8 cellular contexts compared by ENCODE assay signal in genomic region chr10:75235375-75236177, GRCh38. TPM values are rescaled to one million over a fixed set of nuclear protein-coding genes. Genes with fewer than 3 reads are reported as not detected.
DNase-seq lines count a peak whose midpoint lies in the region; ATAC-seq, FAIRE-seq and TF ChIP-seq lines count a peak whose summit lies in the region.

Gene COMTD1, minus strand, starts transcription at chr10:75235957. Its CDS starts 29 bp downstream, at chr10:75235928.

- WGBS in HepG2 (ENCODE audit: low lambda C conversion rate), result 2% methylated on average over 21 of the region's 76 CpGs

- peak within 1 kb of the TSS; percentile 85 for H3K4me2 ChIP-seq in HepG2 (ENCODE audit: low read depth, low read length)

- H3K4me3 ChIP-seq in HepG2 (replicated peaks in 1 of 3; ENCODE audit: insufficient read depth in 1 of 3, low read depth in 2 of 3, low read length in 3 of 3), result peak within 1 kb of the TSS; percentile 43 to 76 (median 74); a peak in 5 of 6 replicates

- POLR2A ChIA-PET in HepG2 (lab: Yijun Ruan, JAX), result interaction anchor here (1.0 to 2.5 kb wide), 4 partner anchors 10 to 166 kb away, joined by 3 to 9 read pairs (median 5); partner anchors contain the start of genes VDAC2 and ZNF503

- H3K9me3 ChIP-seq in HepG2 (ENCODE audit: low read length), result no peaks in the 10 kb centered on the region

- H2AFZ ChIP-seq in HepG2 (ENCODE audit: low read length), result no peak within 1 kb of the TSS

- TF ChIP-seq POLR2A in HepG2 (IDR thresholded peaks at IDR 0.05; ENCODE audit: insufficient read depth in 1 of 2, low read depth in 2 of 2, low read length in 2 of 2), result peak; percentile 55 to 68; a peak in 3 of 4 replicates

- peaks cover 0 to 1% of the 10 kb centered on the region in 2 experiments; a peak in 1 of 5 replicates for H3K27me3 ChIP-seq in HepG2 (ENCODE audit: control insufficient read depth in 1 of 2, insufficient read depth in 2 of 2, low read length in 2 of 2)

- CTCF ChIA-PET in HepG2 (lab: Yijun Ruan, JAX; ENCODE audit: low intra/inter-chr PET ratio, low total read pairs), result interaction anchor here (0.8 to 2.7 kb wide), 5 partner anchors 48 to 991 kb away, joined by 3 to 34 read pairs (median 4); a partner anchor contains a TSS

- H3K27ac ChIP-seq in C4-2B (peak within 1 kb of the TSS; percentile 97), HepG2 (ENCODE audit: extremely low read length, insufficient read depth, low read length) (peak within 1 kb of the TSS; percentile 65)

- peak; percentile 83 for DNase-seq in NCI-H526 treated with DMSO at 0.1 percent for 48 hours (lab: John Stamatoyannopoulos, UW)
- DNase-seq in activated CD4-positive, alpha-beta T cell treated with anti-CD3 and anti-CD28 coated beads, Interleukin-2, amount 50 U/mL, for 24 hours (ENCODE audit: low read depth in 1 of 2, low spot score in 1 of 2), result peak; percentile 89 to 92
- peak; percentile 70 for DNase-seq in dedifferentiated amniotic fluid mesenchymal stem cell (ENCODE audit: extremely low spot score)
- peak; percentile 87 for DNase-seq in HepG2 (ENCODE audit: low spot score)
- peak; percentile 95 to 96 for DNase-seq in stimulated activated CD4-positive, alpha-beta T cell treated with anti-CD3 and anti-CD28 coated beads, Interleukin-2, amount 100 ng/mL, for 48 hours

- H3K9ac ChIP-seq in HepG2 (ENCODE audit: insufficient read depth, low read depth, low read length), result peak within 1 kb of the TSS; percentile 74

- intact Hi-C loops in HepG2 (cut with micrococcal nuclease; ENCODE audit: unreplicated experiment), result no loop called here

- in situ Hi-C loops in HepG2 (cut with HindIII; ENCODE audit: extremely low pct_ligation_motif_present, low pct_unique_long_range_greater_than_20kb), result loop anchor here (10.0 kb wide), 1 partner anchor 991 kb away; no protein-coding TSS in a partner anchor

- TSS peak; percentile 33 for BruUV-seq in HepG2 (replicated peaks; lab: Mats Ljungman, UMichigan)

- peaks cover 9 to 24% of the 10 kb centered on the region in 2 experiments; a peak in 4 of 5 replicates for H3K36me3 ChIP-seq in HepG2 (replicated peaks in 1 of 2; ENCODE audit: control insufficient read depth in 1 of 2, insufficient read depth in 2 of 2, low read length in 2 of 2)

- H3K4me1 ChIP-seq in HepG2 (ENCODE audit: insufficient read depth, low read length), result peaks cover 52% of the 10 kb centered on the region

- peak; percentile 70 for ATAC-seq in GM19324 (IDR thresholded peaks at IDR 0.05; ENCODE audit: low FRiP score, unreplicated experiment)
- peak; percentile 69 for ATAC-seq in HG03460 (IDR thresholded peaks at IDR 0.05; ENCODE audit: unreplicated experiment)
- ATAC-seq in HepG2, result peak; percentile 75

- H3K79me2 ChIP-seq in HepG2 (ENCODE audit: insufficient read depth, low read length), result peaks cover 2% of the 10 kb centered on the region

- H4K20me1 ChIP-seq in HepG2 (ENCODE audit: insufficient read depth, low read length), result no peaks in the 10 kb centered on the region

- 0 out of 4 replicates have a peak, but pooled peaks of 1 of the 2 experiments have one; percentile 2 for TF ChIP-seq EP300 in HepG2 (IDR thresholded peaks at IDR 0.05; ENCODE audit: low read depth in 2 of 2, low read length in 2 of 2)
- no peak for TF ChIP-seq EP300 in HepG2 (CRISPR knock-in tag; IDR thresholded peaks at IDR 0.05; ENCODE audit: borderline replicate concordance)

- no peak for FAIRE-seq in HepG2 (lab: Jason Lieb, UNC)

- peak; percentile 100 for TF ChIP-seq CTCF in C4-2B (conservative IDR thresholded peaks at IDR 0.05)
- TF ChIP-seq CTCF in HepG2 (CRISPR knock-in tag; IDR thresholded peaks at IDR 0.05), result peak; percentile 99

- peak; percentile 100 for TF ChIP-seq RAD21 in HepG2 (CRISPR knock-in tag; IDR thresholded peaks at IDR 0.05)

TF ChIP-seq in HepG2, 621 proteins besides CTCF, POLR2A, EP300 and RAD21 (continues in another document):
- TF ChIP-seq SYNCRIP (IDR thresholded peaks at IDR 0.05; ENCODE audit: insufficient read depth, low read depth, low read length) (no peak), ZNF691 (CRISPR knock-in tag; IDR thresholded peaks at IDR 0.05; ENCODE audit: borderline replicate concordance, low read depth) (no peak; the same call in 1 of the 2 replicates), REL (CRISPR knock-in tag; conservative IDR thresholded peaks at IDR 0.05) (no peak; the same call in 1 of the 2 replicates), STAG1 (CRISPR knock-in tag; IDR thresholded peaks at IDR 0.05) (peak; percentile 99), MYC (CRISPR knock-in tag; IDR thresholded peaks at IDR 0.05; ENCODE audit: borderline replicate concordance) (peak; percentile 94), HOXA3 (CRISPR knock-in tag; IDR thresholded peaks at IDR 0.05) (peak; percentile 47), ZNF660 (CRISPR knock-in tag; IDR thresholded peaks at IDR 0.05; ENCODE audit: borderline replicate concordance, low read depth) (no peak), ZFP90 (CRISPR knock-in tag; IDR thresholded peaks at IDR 0.05; ENCODE audit: borderline replicate concordance) (no peak), ZNF770 (CRISPR knock-in tag; IDR thresholded peaks at IDR 0.05) (no peak), ZNF451 (CRISPR knock-in tag; IDR thresholded peaks at IDR 0.05) (no peak), JARID2 (CRISPR knock-in tag; IDR thresholded peaks at IDR 0.05; ENCODE audit: insufficient replicate concordance) (no peak), HNRNPLL (IDR thresholded peaks at IDR 0.05; ENCODE audit: low read depth, low read length, poor library complexity, severe bottlenecking) (peak; percentile 28), SSRP1 (CRISPR knock-in tag; IDR thresholded peaks at IDR 0.05) (no peak), ZNF180 (CRISPR knock-in tag; IDR thresholded peaks at IDR 0.05; ENCODE audit: borderline replicate concordance, low read depth) (no peak), NR2F1 (CRISPR knock-in tag; IDR thresholded peaks at IDR 0.05) (peak in 1 of 2 experiments; percentile 14; a peak in 1 of 4 replicates), ZNF674 (CRISPR knock-in tag; IDR thresholded peaks at IDR 0.05; ENCODE audit: low read depth) (no peak)

RNA-seq across cellular contexts. Expression of gene COMTD1, which starts in this region (rescaled TPM):
- 9.8 and 18.4 TPM in 2 replicates for total RNA-seq in HepG2 (2016; rRNA removed; fragmentation: Illumina TruSeq; extraction: Trizol)
- 12.2 and 16.1 TPM in 2 replicates for total RNA-seq in HepG2 (2016; cell fraction: cytosol; rRNA removed; fragmentation: Illumina TruSeq; extraction: Trizol; ENCODE audit: low read depth)
- total RNA-seq in HepG2 (2016; cell fraction: insoluble cytoplasmic fraction; rRNA removed; fragmentation: Illumina TruSeq; extraction: Trizol), result 10.6 and 19.5 TPM in 2 replicates
- total RNA-seq in HepG2 (2016; cell fraction: membrane; rRNA removed; fragmentation: Illumina TruSeq; extraction: Trizol), result 12.0 and 14.7 TPM in 2 replicates
- total RNA-seq in HepG2 (2016; cell fraction: nucleus; rRNA removed; fragmentation: Illumina TruSeq; extraction: Trizol), result 14.6 and 16.0 TPM in 2 replicates
- polyA plus RNA-seq in HepG2 (2011; rRNA removed), result 11.8 and 12.6 TPM in 2 replicates
- 6.8 and 16.3 TPM in 2 replicates for polyA plus RNA-seq in HepG2 (2011; cell fraction: cytosol; rRNA removed)
- polyA plus RNA-seq in HepG2 (2011; cell fraction: nucleus; rRNA removed), result 56.9 and 70.5 TPM in 2 replicates
- polyA plus RNA-seq in HepG2 (2012), result 8.1 and 13.6 TPM in 2 replicates
- 10.0 and 12.3 TPM in 2 replicates for polyA plus RNA-seq in HepG2 (2016; cell fraction: cytosol; fragmentation: Illumina TruSeq; extraction: Trizol; ENCODE audit: low read depth)
- 8.1 and 10.1 TPM in 2 replicates for polyA plus RNA-seq in HepG2 (2016; cell fraction: insoluble cytoplasmic fraction; fragmentation: Illumina TruSeq; extraction: Trizol; ENCODE audit: low read depth)
- polyA plus RNA-seq in HepG2 (2016; cell fraction: membrane; fragmentation: Illumina TruSeq; extraction: Trizol; ENCODE audit: low read depth), result 9.1 and 10.0 TPM in 2 replicates
- polyA plus RNA-seq in HepG2 (2016; cell fraction: nucleus; fragmentation: Illumina TruSeq; extraction: Trizol; ENCODE audit: insufficient read depth, low read depth), result 30.4 and 30.9 TPM in 2 replicates
- polyA minus RNA-seq in HepG2 (2011; rRNA and poly(A)+ RNA removed; ENCODE audit: low replicate concordance), result 5.5 and 7.7 TPM in 2 replicates
- polyA minus RNA-seq in HepG2 (2011; cell fraction: cytosol; rRNA and poly(A)+ RNA removed), result 3.2 and 9.5 TPM in 2 replicates
- polyA minus RNA-seq in HepG2 (2011; cell fraction: nucleus; rRNA and poly(A)+ RNA removed), result 3.4 and 4.1 TPM in 2 replicates

Comparison
In these comparisons a context has a peak if more than half of its experiments do, and no peak if none do; other contexts are left out.
1. Peak in every context shown above with its lines: DNase-seq, ATAC-seq, H3K4me3 ChIP-seq and H3K27ac ChIP-seq.